18 cellular contexts compared by ENCODE assay signal in the genomic region with DNA sequence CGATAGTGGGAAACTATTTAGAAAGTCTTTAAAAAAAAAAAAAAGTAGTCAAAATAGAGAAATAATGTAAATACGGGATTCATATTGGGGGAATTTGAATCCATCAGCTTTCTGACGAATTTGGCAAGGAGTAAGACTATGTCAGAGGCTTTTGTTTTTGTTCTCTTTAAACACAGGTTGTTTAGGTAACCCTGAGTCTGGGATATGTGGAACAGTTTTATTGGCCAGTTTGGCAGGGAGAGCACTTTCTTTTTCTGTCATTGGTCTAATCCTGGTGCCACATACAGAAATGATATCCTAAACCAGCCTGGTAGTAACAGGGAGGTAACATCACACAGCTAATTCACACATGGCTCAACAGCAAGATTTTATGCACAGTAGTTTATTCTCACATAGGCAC. TPM values are rescaled to one million over a fixed set of nuclear protein-coding genes. Genes with fewer than 3 reads are reported as not detected.
DNase-seq lines count a peak whose midpoint lies in the region; ATAC-seq and TF ChIP-seq lines count a peak whose summit lies in the region.
"Had no signal": no experiment of that assay in that cellular context is flagged by ENCODE, and none has a peak within 500 bp of the region (broad histone marks: within the 10 kb centered on the region; RNA-seq: fewer than 3 reads in every experiment).

No MANE protein-coding gene starts in this region.

- H4K20me1 ChIP-seq in SK-N-SH (ENCODE audit: insufficient read depth): no peaks in the 10 kb centered on the region

- no peak overlapping the region for H3K9ac ChIP-seq in SK-N-SH
- H3K9ac ChIP-seq: GM23248 had no signal

- no peak for TF ChIP-seq EP300 in SK-N-SH (IDR thresholded peaks at IDR 0.05; ENCODE audit: borderline replicate concordance in 1 of 2, low read depth in 1 of 2, low read length in 1 of 2)

- 0 out of 2 replicates have a peak overlapping the region, but pooled peaks have one; percentile 29 for H2AFZ ChIP-seq in SK-N-SH (ENCODE audit: low read depth)
- H2AFZ ChIP-seq: GM23248 had no signal

- TF ChIP-seq CTCF in SK-N-SH (IDR thresholded peaks at IDR 0.05): no peak

- CTCF ChIA-PET in SK-N-SH (lab: Yijun Ruan, JAX): no interaction called here

- ATAC-seq in SK-N-SH treated with all-trans-retinoic acid at 6 μM for 48 hours: no peak
- no peak for ATAC-seq in GM21526 (IDR thresholded peaks at IDR 0.05; ENCODE audit: low FRiP score, unreplicated experiment)
- ATAC-seq: HCT116 had no signal

- TF ChIP-seq RAD21 in SK-N-SH (IDR thresholded peaks at IDR 0.05; ENCODE audit: low read length): no peak

- H3K9me2 ChIP-seq in SK-N-SH: no peaks in the 10 kb centered on the region

- no peak overlapping the region for H3K4me3 ChIP-seq in SK-N-SH (ENCODE audit: low read depth in 2 of 2, low read length in 1 of 2)
- H3K4me3 ChIP-seq: GM23248 had no signal

- H3K4me1 ChIP-seq in SK-N-SH (ENCODE audit: control insufficient read depth in 1 of 2, insufficient read depth in 2 of 2, low read depth in 1 of 2, low read length in 1 of 2): no peaks in the 10 kb centered on the region
- H3K4me1 ChIP-seq: Caco-2 had no signal

- H3K4me2 ChIP-seq in SK-N-SH: no peak overlapping the region

- H3F3A ChIP-seq in SK-N-SH (replicated peaks; ENCODE audit: insufficient read depth): no peaks in the 10 kb centered on the region

- POLR2A ChIA-PET in SK-N-SH (lab: Yijun Ruan, JAX): no interaction called here

- H3K79me2 ChIP-seq in SK-N-SH (ENCODE audit: insufficient read depth): no peaks in the 10 kb centered on the region

- no peaks in the 10 kb centered on the region for H3K9me3 ChIP-seq in SK-N-SH
- H3K9me3 ChIP-seq: Caco-2 had no signal

- no peaks in the 10 kb centered on the region for H3K27me3 ChIP-seq in SK-N-SH (ENCODE audit: insufficient read depth)

- 12% methylated on average over 3 of the region's 3 CpGs for WGBS in SK-N-SH (ENCODE audit: low lambda C conversion rate)

- DNase-seq in SK-N-SH (no peak), dermis blood vessel endothelial cell (peak; percentile 68), epithelial cell of prostate (ENCODE audit: low read depth, low spot score) (no peak), hippocampal formation (lab: John Stamatoyannopoulos, UW) (no peak), epidermal melanocyte (ENCODE audit: insufficient read length, low spot score) (no peak)
- DNase-seq: Caco-2; CD8-positive, alpha-beta memory T cell; DMS53; GM23248 had no signal

- no peaks in the 10 kb centered on the region for H3K36me3 ChIP-seq in SK-N-SH (replicated peaks in 1 of 2; ENCODE audit: control insufficient read depth in 1 of 2, insufficient read depth in 2 of 2, low read length in 1 of 2)

- no peak overlapping the region for H3K27ac ChIP-seq in SK-N-SH (ENCODE audit: low read depth in 2 of 2, low read length in 1 of 2)
- H3K27ac ChIP-seq in epithelial cell of prostate: peak overlapping the region; percentile 71
- H3K27ac ChIP-seq: 22Rv1, GM23248 had no signal

TF ChIP-seq in SK-N-SH, 30 proteins besides CTCF, POLR2A, EP300 and RAD21:
- TF ChIP-seq, protein P1, sequence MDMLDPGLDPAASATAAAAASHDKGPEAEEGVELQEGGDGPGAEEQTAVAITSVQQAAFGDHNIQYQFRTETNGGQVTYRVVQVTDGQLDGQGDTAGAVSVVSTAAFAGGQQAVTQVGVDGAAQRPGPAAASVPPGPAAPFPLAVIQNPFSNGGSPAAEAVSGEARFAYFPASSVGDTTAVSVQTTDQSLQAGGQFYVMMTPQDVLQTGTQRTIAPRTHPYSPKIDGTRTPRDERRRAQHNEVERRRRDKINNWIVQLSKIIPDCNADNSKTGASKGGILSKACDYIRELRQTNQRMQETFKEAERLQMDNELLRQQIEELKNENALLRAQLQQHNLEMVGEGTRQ (IDR thresholded peaks at IDR 0.05; ENCODE audit: borderline replicate concordance, low read depth, low read length): no peak
- TF ChIP-seq ELF1 (IDR thresholded peaks at IDR 0.05): no peak

TF ChIP-seq in SK-N-SH treated with all-trans-retinoic acid at 6 μM for 48 hours, 23 proteins besides CTCF, POLR2A, EP300 and RAD21:
- TF ChIP-seq OSR1 (CRISPR knock-in tag; IDR thresholded peaks at IDR 0.05): no peak
- no peak for TF ChIP-seq ZNF70 (CRISPR knock-in tag; IDR thresholded peaks at IDR 0.05)
- no peak for TF ChIP-seq ZFP3 (CRISPR knock-in tag; IDR thresholded peaks at IDR 0.05)
- no peak for TF ChIP-seq PPARA (CRISPR knock-in tag; IDR thresholded peaks at IDR 0.05; ENCODE audit: borderline replicate concordance)
TF ChIP-seq in SK-N-SH treated with all-trans-retinoic acid at 6 μM for 48 hours: peak in this region for 0.

RNA-seq across cellular contexts. Expression of a gene that starts 27.7 kb away (rescaled TPM):
- polyA plus RNA-seq in SK-N-SH (2012; rRNA removed): not detected in 2 replicates
- not detected in 2 replicates for polyA plus RNA-seq in SK-N-SH (2012; cell fraction: cytosol; rRNA removed)
- polyA plus RNA-seq in SK-N-SH (2012; cell fraction: nucleus; rRNA removed): not detected in 2 replicates
- not detected in 2 replicates for total RNA-seq in dermis blood vessel endothelial cell
- total RNA-seq: A673; Caco-2; CD8-positive, alpha-beta memory T cell; Daoy; GM23248; HT-29 had no signal
- polyA plus RNA-seq: BJ; CD14-positive monocyte; CD8-positive, alpha-beta memory T cell; GM23248 had no signal
